8 cellular contexts compared by ENCODE assay signal in the genomic region with DNA sequence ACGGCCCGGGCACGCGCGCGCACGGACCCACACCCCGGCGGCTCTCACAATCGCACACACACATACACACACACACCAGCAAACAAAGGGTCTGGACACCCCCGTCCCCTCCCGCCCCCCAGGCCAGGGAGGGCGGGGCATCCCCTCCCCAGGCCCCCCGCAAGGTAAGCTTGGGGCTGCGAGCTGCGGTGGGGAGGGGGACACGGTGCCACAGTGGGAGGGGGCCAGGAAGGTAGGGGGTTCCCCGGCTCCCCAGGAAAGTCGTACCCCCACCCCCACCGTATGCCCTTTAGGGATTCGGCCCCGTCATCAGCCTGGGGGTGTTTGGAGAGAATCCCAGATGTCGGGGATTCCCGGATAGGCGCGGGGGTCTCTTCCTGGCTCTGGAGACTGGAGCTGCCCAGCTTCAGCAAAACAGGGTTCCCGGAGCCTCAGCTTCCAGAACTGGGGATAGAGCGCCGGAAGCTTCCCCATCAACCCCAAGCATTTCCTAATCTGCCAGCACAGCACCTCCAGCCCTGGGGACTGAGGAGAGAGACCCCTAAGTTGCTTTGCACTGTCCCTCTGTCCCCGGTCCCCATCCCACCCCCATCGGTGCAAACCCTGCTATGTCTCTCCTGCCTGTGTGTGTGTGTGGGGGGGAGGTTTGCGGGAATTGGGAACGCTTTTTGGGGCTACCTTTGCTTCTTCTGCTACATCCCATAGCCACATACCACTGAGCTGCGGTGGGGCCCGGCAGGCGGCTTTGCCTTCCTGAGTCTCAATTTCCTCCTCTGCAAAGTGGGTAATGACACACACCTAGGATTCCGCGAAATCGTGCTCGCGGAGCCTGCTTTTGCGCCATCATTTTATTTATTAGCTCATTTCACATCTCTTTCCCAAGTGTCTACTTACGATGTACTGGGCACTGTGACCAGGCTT. TPM values are rescaled to one million over a fixed set of nuclear protein-coding genes. Genes with fewer than 3 reads are reported as not detected.
DNase-seq lines count a peak whose midpoint lies in the region; ATAC-seq and TF ChIP-seq lines count a peak whose summit lies in the region.
"Had no signal": no experiment of that assay in that cellular context is flagged by ENCODE, and none has a peak within 500 bp of the region (broad histone marks: within the 10 kb centered on the region; RNA-seq: fewer than 3 reads in every experiment).

No MANE protein-coding gene starts in this region.

- H3K36me3 Mint-ChIP-seq in activated CD8-positive, alpha-beta T cell treated with anti-CD3 and anti-CD28 coated beads for 36 hours (ENCODE audit: low read depth), result peaks cover 26% of the 10 kb centered on the region
- H3K36me3 Mint-ChIP-seq in stimulated activated memory B cell treated with anti-CD40 and anti-IgM and Interleukin-4, amounts not matched to agents 10 μg/mL and 1 μg/mL and 100 μg/mL, for 72 hours, result no peaks in the 10 kb centered on the region

- no peaks in the 10 kb centered on the region for H3K9me3 Mint-ChIP-seq in activated CD8-positive, alpha-beta T cell treated with anti-CD3 and anti-CD28 coated beads for 36 hours
- H3K9me3 Mint-ChIP-seq in stimulated activated memory B cell treated with anti-CD40 and anti-IgM and Interleukin-4, amounts not matched to agents 10 μg/mL and 1 μg/mL and 100 μg/mL, for 72 hours, result no peaks in the 10 kb centered on the region

- H3K27me3 Mint-ChIP-seq in activated CD8-positive, alpha-beta T cell treated with anti-CD3 and anti-CD28 coated beads for 36 hours, result no peaks in the 10 kb centered on the region
- H3K27me3 Mint-ChIP-seq in stimulated activated memory B cell treated with anti-CD40 and anti-IgM and Interleukin-4, amounts not matched to agents 10 μg/mL and 1 μg/mL and 100 μg/mL, for 72 hours, result no peaks in the 10 kb centered on the region

- peaks cover 71% of the 10 kb centered on the region for H3K4me1 Mint-ChIP-seq in activated CD8-positive, alpha-beta T cell treated with anti-CD3 and anti-CD28 coated beads for 36 hours (ENCODE audit: low read depth)
- H3K4me1 Mint-ChIP-seq in stimulated activated memory B cell treated with anti-CD40 and anti-IgM and Interleukin-4, amounts not matched to agents 10 μg/mL and 1 μg/mL and 100 μg/mL, for 72 hours, result peaks cover 92% of the 10 kb centered on the region

- no peaks in the 10 kb centered on the region for H3K4me1 ChIP-seq in HUES48 (ENCODE audit: control insufficient read depth, insufficient read depth, low read length)

- peak overlapping the region; percentile 89 for H3K27ac Mint-ChIP-seq in activated CD8-positive, alpha-beta T cell treated with anti-CD3 and anti-CD28 coated beads for 36 hours
- peak overlapping the region; percentile 90 for H3K27ac Mint-ChIP-seq in stimulated activated memory B cell treated with anti-CD40 and anti-IgM and Interleukin-4, amounts not matched to agents 10 μg/mL and 1 μg/mL and 100 μg/mL, for 72 hours

- POLR2A ChIA-PET in activated CD8-positive, alpha-beta T cell treated with anti-CD3 and anti-CD28 coated beads for 36 hours (lab: Charles Lee), result interaction anchor here (0.6 to 11.5 kb wide), 8 partner anchors 12 to 211 kb away, joined by 3 to 161 read pairs (median 9); partner anchors contain the start of genes ICAM1 and PDE4A

- CTCF ChIA-PET in activated CD8-positive, alpha-beta T cell treated with anti-CD3 and anti-CD28 coated beads for 36 hours (lab: Charles Lee), result interaction anchor here (0.6 to 21.1 kb wide), 14 partner anchors 13 to 459 kb away, joined by 3 to 587 read pairs (median 4); partner anchors contain the start of genes ICAM1, KRI1, PDE4A and QTRT1

- intact Hi-C loops in activated CD8-positive, alpha-beta T cell treated with anti-CD3 and anti-CD28 coated beads for 36 hours (cut with micrococcal nuclease), result loop anchor here (2.0 to 10.0 kb wide), 3 partner anchors 14 to 70 kb away; no protein-coding TSS in a partner anchor

- no peak overlapping the region for H3K27ac ChIP-seq in HUES48 (ENCODE audit: low read depth, low read length)

- H3K9ac ChIP-seq in HUES48 (ENCODE audit: low read depth, low read length), result no peak overlapping the region

- H3K9me3 ChIP-seq in HUES48 (ENCODE audit: control insufficient read depth, insufficient read depth, low read length), result no peaks in the 10 kb centered on the region

- peak overlapping the region; percentile 95 for H3K4me3 Mint-ChIP-seq in activated CD8-positive, alpha-beta T cell treated with anti-CD3 and anti-CD28 coated beads for 36 hours
- peak overlapping the region; percentile 98 for H3K4me3 Mint-ChIP-seq in stimulated activated memory B cell treated with anti-CD40 and anti-IgM and Interleukin-4, amounts not matched to agents 10 μg/mL and 1 μg/mL and 100 μg/mL, for 72 hours

- peaks cover 29% of the 10 kb centered on the region for H3K27me3 ChIP-seq in HUES48 (ENCODE audit: control insufficient read depth, insufficient read depth, low read length)

- H3K4me3 ChIP-seq in HUES48 (ENCODE audit: low read depth, low read length) (peak overlapping the region; percentile 99), fibroblast of the aortic adventitia (ENCODE audit: low read depth, low read length) (peak overlapping the region; percentile 99)
- H3K4me3 ChIP-seq: lung had no signal

- peak; percentile 86 for DNase-seq in activated CD8-positive, alpha-beta T cell treated with anti-CD3 and anti-CD28 coated beads for 36 hours
- DNase-seq in fibroblast of the aortic adventitia (ENCODE audit: low read depth) (no peak), NCI-H146 treated with DMSO at 0.1 percent for 48 hours (lab: John Stamatoyannopoulos, UW; ENCODE audit: unreplicated experiment) (no peak), NCI-H510A treated with DMSO at 0.1 percent for 48 hours (lab: John Stamatoyannopoulos, UW) (no peak), COR-L47 (lab: John Stamatoyannopoulos, UW) (no peak)

- TF ChIP-seq CTCF in activated CD8-positive, alpha-beta T cell treated with anti-CD3 and anti-CD28 coated beads for 36 hours (IDR thresholded peaks at IDR 0.05), result no peak
- no peak for TF ChIP-seq CTCF in fibroblast of the aortic adventitia (IDR thresholded peaks at IDR 0.05; ENCODE audit: insufficient read depth, low read length)

- ATAC-seq in activated CD8-positive, alpha-beta T cell treated with anti-CD3 and anti-CD28 coated beads for 36 hours, result no peak
- no peak for ATAC-seq in stimulated activated memory B cell treated with anti-CD40 and anti-IgM and Interleukin-4, amounts not matched to agents 10 μg/mL and 1 μg/mL and 100 μg/mL, for 72 hours

- peaks cover 6% of the 10 kb centered on the region for H3K36me3 ChIP-seq in HUES48 (ENCODE audit: control insufficient read depth, insufficient read depth, low read length)

RNA-seq across cellular contexts. Expression of gene CDC37, which starts 1.8 kb away (rescaled TPM):
- total RNA-seq in activated CD8-positive, alpha-beta T cell treated with anti-CD3 and anti-CD28 coated beads for 36 hours, result 100 to 1,000 TPM; 236 to 238 TPM
- 60.5 and 151 TPM in 2 replicates for total RNA-seq in fibroblast of the aortic adventitia (ENCODE audit: low replicate concordance)

RNA-seq across cellular contexts. Expression of gene PDE4A, which starts 15.2 kb away (rescaled TPM):
- 10 to 100 TPM; 24.6 to 25.5 TPM for total RNA-seq in activated CD8-positive, alpha-beta T cell treated with anti-CD3 and anti-CD28 coated beads for 36 hours
- 1.8 and 7.0 TPM in 2 replicates for total RNA-seq in fibroblast of the aortic adventitia (ENCODE audit: low replicate concordance)

RNA-seq across cellular contexts. Expression of gene TYK2, which starts 24.8 kb away (rescaled TPM):
- 100 to 1,000 TPM; 143 TPM for total RNA-seq in activated CD8-positive, alpha-beta T cell treated with anti-CD3 and anti-CD28 coated beads for 36 hours
- total RNA-seq in fibroblast of the aortic adventitia (ENCODE audit: low replicate concordance), result 25.7 and 51.5 TPM in 2 replicates
